In genomic region chr2:38097611-38098350, GRCh38 we compare ENCODE assay signal across 13 cellular contexts. TPM values are rescaled to one million over a fixed set of nuclear protein-coding genes. Genes with fewer than 3 reads are reported as not detected.
DNase-seq lines count a peak whose midpoint lies in the region; ATAC-seq and TF ChIP-seq lines count a peak whose summit lies in the region.
"Had no signal": no experiment of that assay in that cellular context is flagged by ENCODE, and none has a peak within 500 bp of the region (broad histone marks: within the 10 kb centered on the region; RNA-seq: fewer than 3 reads in every experiment).

No MANE protein-coding gene starts in this region.

- no peaks in the 10 kb centered on the region for H3K36me3 ChIP-seq in NT2/D1 (ENCODE audit: insufficient read depth, insufficient read length, low read length)
- H3K36me3 ChIP-seq in esophagus muscularis mucosa, result no peaks in the 10 kb centered on the region
- no peaks in the 10 kb centered on the region for H3K36me3 ChIP-seq in WERI-Rb-1

- H3K27ac Mint-ChIP-seq in progenitor cell of endocrine pancreas, result peak overlapping the region; percentile 29
- H3K27ac Mint-ChIP-seq: activated CD4-positive, alpha-beta memory T cell treated with anti-CD3 and anti-CD28 coated beads, Interleukin-2, amount 10 ng/mL, durations not matched to agents 7 days and 5 days had no signal

- H3K27ac ChIP-seq in esophagus muscularis mucosa (replicated peaks in 1 of 4), result peak overlapping the region; percentile 23 to 55 (median 30)
- no peak overlapping the region for H3K27ac ChIP-seq in WERI-Rb-1

- peak overlapping the region; percentile 6 for H3K9ac ChIP-seq in NT2/D1 (ENCODE audit: insufficient read length, low read depth)

- no peaks in the 10 kb centered on the region for H3K9me3 ChIP-seq in NT2/D1 (ENCODE audit: insufficient read depth, low read length)
- H3K9me3 ChIP-seq in esophagus muscularis mucosa, result no peaks in the 10 kb centered on the region
- no peaks in the 10 kb centered on the region for H3K9me3 ChIP-seq in WERI-Rb-1 (ENCODE audit: severe bottlenecking)

- TF ChIP-seq POLR2A in esophagus muscularis mucosa (IDR thresholded peaks at IDR 0.05; ENCODE audit: low read depth), result no peak

- peaks cover 58% of the 10 kb centered on the region for H3K27me3 Mint-ChIP-seq in progenitor cell of endocrine pancreas

- no peaks in the 10 kb centered on the region for H3K9me3 Mint-ChIP-seq in progenitor cell of endocrine pancreas (ENCODE audit: low read depth)
- H3K9me3 Mint-ChIP-seq: activated CD4-positive, alpha-beta memory T cell treated with anti-CD3 and anti-CD28 coated beads, Interleukin-2, amount 10 ng/mL, durations not matched to agents 7 days and 5 days had no signal

- H3K4me1 Mint-ChIP-seq in progenitor cell of endocrine pancreas (ENCODE audit: low read depth), result peaks cover 28% of the 10 kb centered on the region

- no peak for ATAC-seq in GM18520 (IDR thresholded peaks at IDR 0.05; ENCODE audit: unreplicated experiment)

- peaks cover 6% of the 10 kb centered on the region for H3K4me1 ChIP-seq in NT2/D1 (ENCODE audit: insufficient read depth, insufficient read length)
- peaks cover 29 to 40% (median 32%) of the 10 kb centered on the region in 4 donors for H3K4me1 ChIP-seq in esophagus muscularis mucosa

- H3K4me3 Mint-ChIP-seq in progenitor cell of endocrine pancreas (ENCODE audit: low read depth), result no peak overlapping the region
- H3K4me3 Mint-ChIP-seq: activated CD4-positive, alpha-beta memory T cell treated with anti-CD3 and anti-CD28 coated beads, Interleukin-2, amount 10 ng/mL, durations not matched to agents 7 days and 5 days; CD4-positive, CD25-positive, alpha-beta regulatory T cell had no signal

- DNase-seq in AG10803 (ENCODE audit: low read depth), result peak; percentile 87
- no peak for DNase-seq in NT2/D1 (ENCODE audit: low read depth, low spot score)
- DNase-seq in esophagus muscularis mucosa (ENCODE audit: extremely low spot score), result no peak
- DNase-seq in progenitor cell of endocrine pancreas (ENCODE audit: low spot score, unreplicated experiment), result no peak
- no peak for DNase-seq in kidney tubule cell (ENCODE audit: low spot score)
- DNase-seq in WERI-Rb-1, result no peak
- no peak for DNase-seq in NK-92 treated with Interleukin-12 subunit alpha and Interleukin-12 subunit beta, amount 100 ng/mL, for 24 hours (lab: John Stamatoyannopoulos, UW)
- DNase-seq: activated CD4-positive, alpha-beta memory T cell treated with anti-CD3 and anti-CD28 coated beads, Interleukin-2, amount 10 ng/mL, durations not matched to agents 7 days and 5 days; aorta; CD4-positive, CD25-positive, alpha-beta regulatory T cell; foreskin melanocyte; stimulated activated CD4-positive, alpha-beta T cell treated with anti-CD3 and anti-CD28 coated beads, Interleukin-4, amount 100 ng/mL, for 1 hour had no signal

- intact Hi-C loops in esophagus muscularis mucosa (cut with DNase I), result no loop called here

- peaks cover 27% of the 10 kb centered on the region for H3K27me3 ChIP-seq in NT2/D1 (ENCODE audit: insufficient read depth, insufficient read length)
- no peaks in the 10 kb centered on the region for H3K27me3 ChIP-seq in esophagus muscularis mucosa
- H3K27me3 ChIP-seq in WERI-Rb-1 (ENCODE audit: insufficient read depth, low read depth, severe bottlenecking), result no peaks in the 10 kb centered on the region

- no peak for TF ChIP-seq EP300 in esophagus muscularis mucosa (IDR thresholded peaks at IDR 0.05)

- no peak overlapping the region for H3K4me3 ChIP-seq in AG10803 (ENCODE audit: low read length)
- no peak overlapping the region for H3K4me3 ChIP-seq in NT2/D1 (ENCODE audit: insufficient read length, low read depth)
- peak overlapping the region in 3 of 4 donors; percentile 22 to 32 (median 27) for H3K4me3 ChIP-seq in esophagus muscularis mucosa
- H3K4me3 ChIP-seq in WERI-Rb-1 (ENCODE audit: low read depth, low read length), result no peak overlapping the region

- H3K36me3 Mint-ChIP-seq in progenitor cell of endocrine pancreas (ENCODE audit: insufficient read depth), result peaks cover 1% of the 10 kb centered on the region
- H3K36me3 Mint-ChIP-seq: CD4-positive, CD25-positive, alpha-beta regulatory T cell had no signal

- no peak for TF ChIP-seq CTCF in AG10803 (conservative IDR thresholded peaks at IDR 0.05; ENCODE audit: low read length)
- TF ChIP-seq CTCF in esophagus muscularis mucosa (IDR thresholded peaks at IDR 0.05), result no peak
- TF ChIP-seq CTCF in progenitor cell of endocrine pancreas (IDR thresholded peaks at IDR 0.05; ENCODE audit: unreplicated experiment), result no peak
- TF ChIP-seq CTCF in WERI-Rb-1 (IDR thresholded peaks at IDR 0.05; ENCODE audit: low read depth, low read length), result no peak

- 77% methylated on average over 5 of the region's 5 CpGs for WGBS in esophagus muscularis mucosa

RNA-seq across cellular contexts. Expression of gene CYP1B1, which starts 21.8 kb away (rescaled TPM):
- total RNA-seq in esophagus muscularis mucosa (10 to 100 TPM; 20.8 to 60.3 (median 37.6) TPM), progenitor cell of endocrine pancreas (1.1 and 1.6 TPM in 2 replicates)
- total RNA-seq: CD4-positive, CD25-positive, alpha-beta regulatory T cell had no signal

Comparison
In these comparisons a context has a peak if more than half of its experiments do, and no peak if none do; other contexts are left out.
1. H3K4me3 ChIP-seq: peak in esophagus muscularis mucosa (3 of 4); none in AG10803 (single experiment), NT2/D1 (single experiment) and WERI-Rb-1 (single experiment).